In the genomic region with DNA sequence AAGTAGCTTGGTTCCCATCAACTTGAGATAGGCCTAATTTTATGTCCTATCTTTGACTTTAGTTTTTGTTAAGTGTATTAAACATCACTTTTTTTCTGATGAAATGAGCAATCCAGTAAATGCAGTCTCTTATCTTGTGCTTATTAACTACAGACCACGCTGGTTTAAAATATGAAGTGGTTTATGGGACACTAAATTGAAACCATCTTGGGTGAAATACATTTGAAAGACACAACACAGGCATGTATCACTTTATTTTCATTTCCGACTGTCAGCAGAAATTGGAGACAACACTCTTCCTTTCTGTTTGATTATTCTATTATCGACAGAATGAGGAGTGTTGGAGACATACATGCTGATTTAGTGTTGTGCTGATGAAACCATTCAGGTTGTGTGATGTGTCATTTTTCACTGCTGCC, we compare ENCODE assay signal across 2 cellular contexts.
TF ChIP-seq lines count a peak whose summit lies in the region.

No MANE protein-coding gene starts in this region.

TF ChIP-seq in SK-N-SH, 30 proteins besides CTCF, POLR2A, EP300 and RAD21 (continued from another document and continues in another):
- TF ChIP-seq ZBTB33 (IDR thresholded peaks at IDR 0.05; ENCODE audit: borderline replicate concordance, low read depth) (no peak), MEF2A (IDR thresholded peaks at IDR 0.05; ENCODE audit: borderline replicate concordance, low read depth) (no peak), SMC3 (IDR thresholded peaks at IDR 0.05; ENCODE audit: low read depth, low read length) (peak; percentile 2; the same call in 1 of the 2 replicates), MAX (IDR thresholded peaks at IDR 0.05; ENCODE audit: low read depth) (no peak), REST (IDR thresholded peaks at IDR 0.05; ENCODE audit: low read depth, low read length) (no peak), FOSL2 (IDR thresholded peaks at IDR 0.05; ENCODE audit: borderline replicate concordance, low read depth) (no peak), FOXJ3 (CRISPR knock-in tag; IDR thresholded peaks at IDR 0.05) (peak; percentile 98), TEAD4 (IDR thresholded peaks at IDR 0.05; ENCODE audit: borderline replicate concordance, insufficient read depth) (no peak; the same call in 1 of the 2 replicates), POLR2AphosphoS5 (IDR thresholded peaks at IDR 0.05; ENCODE audit: low read depth, low read length) (peak; percentile 33; the same call in 1 of the 2 replicates), GATA2 (CRISPR knock-in tag; IDR thresholded peaks at IDR 0.05) (peak; percentile 91), MXI1 (IDR thresholded peaks at IDR 0.05; ENCODE audit: low read depth, low read length) (no peak; the same call in 1 of the 2 replicates), RXRA (IDR thresholded peaks at IDR 0.05; ENCODE audit: borderline replicate concordance, low read depth) (no peak), CHD2 (IDR thresholded peaks at IDR 0.05; ENCODE audit: low read length, partially characterized antibody) (peak; percentile 65), JUND (IDR thresholded peaks at IDR 0.05) (no peak), RCOR1 (IDR thresholded peaks at IDR 0.05; ENCODE audit: low read length) (peak; percentile 89; the same call in 1 of the 2 replicates), RFX5 (IDR thresholded peaks at IDR 0.05; ENCODE audit: low read length) (no peak), ELF1 (IDR thresholded peaks at IDR 0.05) (no peak), FOXM1 (IDR thresholded peaks at IDR 0.05; ENCODE audit: low read depth) (no peak), TCF12 (IDR thresholded peaks at IDR 0.05) (peak; percentile 57), NRF1 (IDR thresholded peaks at IDR 0.05; ENCODE audit: low read depth, low read length) (no peak), EZH2phosphoT487 (IDR thresholded peaks at IDR 0.05; ENCODE audit: borderline replicate concordance, low read depth) (no peak), GABPA (IDR thresholded peaks at IDR 0.05; ENCODE audit: low read depth) (no peak)
- TF ChIP-seq, protein P1, sequence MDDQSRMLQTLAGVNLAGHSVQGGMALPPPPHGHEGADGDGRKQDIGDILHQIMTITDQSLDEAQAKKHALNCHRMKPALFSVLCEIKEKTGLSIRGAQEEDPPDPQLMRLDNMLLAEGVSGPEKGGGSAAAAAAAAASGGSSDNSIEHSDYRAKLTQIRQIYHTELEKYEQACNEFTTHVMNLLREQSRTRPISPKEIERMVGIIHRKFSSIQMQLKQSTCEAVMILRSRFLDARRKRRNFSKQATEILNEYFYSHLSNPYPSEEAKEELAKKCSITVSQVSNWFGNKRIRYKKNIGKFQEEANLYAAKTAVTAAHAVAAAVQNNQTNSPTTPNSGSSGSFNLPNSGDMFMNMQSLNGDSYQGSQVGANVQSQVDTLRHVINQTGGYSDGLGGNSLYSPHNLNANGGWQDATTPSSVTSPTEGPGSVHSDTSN (IDR thresholded peaks at IDR 0.05) = no peak
- TF ChIP-seq, protein P2, sequence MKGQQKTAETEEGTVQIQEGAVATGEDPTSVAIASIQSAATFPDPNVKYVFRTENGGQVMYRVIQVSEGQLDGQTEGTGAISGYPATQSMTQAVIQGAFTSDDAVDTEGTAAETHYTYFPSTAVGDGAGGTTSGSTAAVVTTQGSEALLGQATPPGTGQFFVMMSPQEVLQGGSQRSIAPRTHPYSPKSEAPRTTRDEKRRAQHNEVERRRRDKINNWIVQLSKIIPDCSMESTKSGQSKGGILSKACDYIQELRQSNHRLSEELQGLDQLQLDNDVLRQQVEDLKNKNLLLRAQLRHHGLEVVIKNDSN (IDR thresholded peaks at IDR 0.05; ENCODE audit: borderline replicate concordance, low read depth) = no peak

TF ChIP-seq in GM23338, 12 proteins besides CTCF, POLR2A, EP300 and RAD21:
- TF ChIP-seq ETS1 (IDR thresholded peaks at IDR 0.05) = no peak
- TF ChIP-seq STAT1 (IDR thresholded peaks at IDR 0.05; ENCODE audit: unreplicated experiment) = no peak
- TF ChIP-seq REST (IDR thresholded peaks at IDR 0.05; ENCODE audit: unreplicated experiment) = no peak
- no peak for TF ChIP-seq POLR2AphosphoS5 (IDR thresholded peaks at IDR 0.05; ENCODE audit: low read depth)
- TF ChIP-seq ZNF331 (CRISPR knock-in tag; IDR thresholded peaks at IDR 0.05; ENCODE audit: low read depth) = no peak
- no peak for TF ChIP-seq CREB1 (CRISPR knock-in tag; IDR thresholded peaks at IDR 0.05; ENCODE audit: low read depth)
- no peak for TF ChIP-seq EZH2phosphoT487 (IDR thresholded peaks at IDR 0.05; ENCODE audit: unreplicated experiment)
- no peak for TF ChIP-seq ZNF462 (CRISPR knock-in tag; IDR thresholded peaks at IDR 0.05)
- no peak for TF ChIP-seq JUNB (IDR thresholded peaks at IDR 0.05; ENCODE audit: unreplicated experiment)
- no peak for TF ChIP-seq EZH2 (IDR thresholded peaks at IDR 0.05; ENCODE audit: low read depth, unreplicated experiment)
